Comparison of ENCODE assay signal across 8 cellular contexts in genomic region chr19:4791183-4792018, GRCh38. TPM values are rescaled to one million over a fixed set of nuclear protein-coding genes. Genes with fewer than 3 reads are reported as not detected.
DNase-seq lines count a peak whose midpoint lies in the region; ATAC-seq and TF ChIP-seq lines count a peak whose summit lies in the region.

A gene with protein sequence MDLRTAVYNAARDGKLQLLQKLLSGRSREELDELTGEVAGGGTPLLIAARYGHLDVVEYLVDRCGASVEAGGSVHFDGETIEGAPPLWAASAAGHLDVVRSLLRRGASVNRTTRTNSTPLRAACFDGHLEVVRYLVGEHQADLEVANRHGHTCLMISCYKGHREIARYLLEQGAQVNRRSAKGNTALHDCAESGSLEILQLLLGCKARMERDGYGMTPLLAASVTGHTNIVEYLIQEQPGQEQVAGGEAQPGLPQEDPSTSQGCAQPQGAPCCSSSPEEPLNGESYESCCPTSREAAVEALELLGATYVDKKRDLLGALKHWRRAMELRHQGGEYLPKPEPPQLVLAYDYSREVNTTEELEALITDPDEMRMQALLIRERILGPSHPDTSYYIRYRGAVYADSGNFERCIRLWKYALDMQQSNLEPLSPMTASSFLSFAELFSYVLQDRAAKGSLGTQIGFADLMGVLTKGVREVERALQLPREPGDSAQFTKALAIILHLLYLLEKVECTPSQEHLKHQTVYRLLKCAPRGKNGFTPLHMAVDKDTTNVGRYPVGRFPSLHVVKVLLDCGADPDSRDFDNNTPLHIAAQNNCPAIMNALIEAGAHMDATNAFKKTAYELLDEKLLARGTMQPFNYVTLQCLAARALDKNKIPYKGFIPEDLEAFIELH (plus strand): TSS chr19:4791734. CDS start chr19:4791855, 121 bp downstream.

- intact Hi-C loops in CD14-positive monocyte (cut with micrococcal nuclease) = loop anchor here (1.0 to 5.0 kb wide), 4 partner anchors 59 to 119 kb away; partner anchors contain the start of gene MYDGF (in 1 of the 2)
- intact Hi-C loops in left colon (cut with DNase I, micrococcal nuclease) = no loop called here

- H3K36me3 Mint-ChIP-seq in CD14-positive monocyte = peaks cover 25 to 41% of the 10 kb centered on the region in 2 donors
- H3K36me3 Mint-ChIP-seq in activated CD4-positive, alpha-beta T cell treated with anti-CD3 and anti-CD28 coated beads, Interleukin-2, amount 10 ng/mL, durations not matched to agents 7 days and 5 days (ENCODE audit: low read depth) = peaks cover 30% of the 10 kb centered on the region

- DNase-seq in CD14-positive monocyte (ENCODE audit: low spot score) (peak; percentile 100), NCI-H69 (lab: John Stamatoyannopoulos, UW) (peak; percentile 100), coronary artery (ENCODE audit: low spot score) (peak; percentile 100), left colon (peak; percentile 98 to 100)
- peak; percentile 99 for DNase-seq in activated CD4-positive, alpha-beta T cell treated with anti-CD3 and anti-CD28 coated beads, Interleukin-2, amount 10 ng/mL, durations not matched to agents 7 days and 5 days
- DNase-seq in stimulated activated CD4-positive, alpha-beta T cell treated with anti-CD3 and anti-CD28 coated beads, Interleukin-1b, Interleukin-23, amount 100 ng/mL, for 48 hours = peak; percentile 98

- peaks cover 0 to 1% (median 0%) of the 10 kb centered on the region in 7 donors for H3K9me3 Mint-ChIP-seq in CD14-positive monocyte
- H3K9me3 Mint-ChIP-seq in activated CD4-positive, alpha-beta T cell treated with anti-CD3 and anti-CD28 coated beads, Interleukin-2, amount 10 ng/mL, durations not matched to agents 7 days and 5 days = no peaks in the 10 kb centered on the region

- peaks cover 21% of the 10 kb centered on the region for H3K4me1 Mint-ChIP-seq in CD14-positive monocyte
- H3K4me1 Mint-ChIP-seq in activated CD4-positive, alpha-beta T cell treated with anti-CD3 and anti-CD28 coated beads, Interleukin-2, amount 10 ng/mL, durations not matched to agents 7 days and 5 days = peaks cover 33% of the 10 kb centered on the region

- peaks cover 5 to 19% (median 17%) of the 10 kb centered on the region in 3 donors for H3K27me3 Mint-ChIP-seq in CD14-positive monocyte (ENCODE audit: low read depth in 3 of 3)
- no peaks in the 10 kb centered on the region for H3K27me3 Mint-ChIP-seq in activated CD4-positive, alpha-beta T cell treated with anti-CD3 and anti-CD28 coated beads, Interleukin-2, amount 10 ng/mL, durations not matched to agents 7 days and 5 days

- H3K27ac Mint-ChIP-seq in CD14-positive monocyte = peak within 1 kb of the TSS; percentile 63 to 89 (median 76)
- peak within 1 kb of the TSS; percentile 87 for H3K27ac Mint-ChIP-seq in activated CD4-positive, alpha-beta T cell treated with anti-CD3 and anti-CD28 coated beads, Interleukin-2, amount 10 ng/mL, durations not matched to agents 7 days and 5 days

- POLR2A ChIA-PET in activated CD4-positive, alpha-beta T cell treated with anti-CD3 and anti-CD28 coated beads, Interleukin-2, amount 10 ng/mL, durations not matched to agents 7 days and 5 days (lab: Charles Lee) = interaction anchor here (0.5 to 1.2 kb wide), 4 partner anchors 46 to 177 kb away, joined by 3 to 4 read pairs (median 3); partner anchors contain the start of gene KDM4B

- H3K27ac ChIP-seq in coronary artery = peak within 1 kb of the TSS; percentile 74 to 96

- peak within 1 kb of the TSS; percentile 71 to 82 for H3K4me3 Mint-ChIP-seq in CD14-positive monocyte
- H3K4me3 Mint-ChIP-seq in activated CD4-positive, alpha-beta T cell treated with anti-CD3 and anti-CD28 coated beads, Interleukin-2, amount 10 ng/mL, durations not matched to agents 7 days and 5 days = peak within 1 kb of the TSS; percentile 76

- TF ChIP-seq CTCF in CD14-positive monocyte (IDR thresholded peaks at IDR 0.05) (peak; percentile 95), coronary artery (IDR thresholded peaks at IDR 0.05) (peak; percentile 92)

- CTCF ChIA-PET in activated CD4-positive, alpha-beta T cell treated with anti-CD3 and anti-CD28 coated beads, Interleukin-2, amount 10 ng/mL, durations not matched to agents 7 days and 5 days (lab: Charles Lee) = interaction anchor here (0.6 to 3.3 kb wide), 47 partner anchors 9 to 1030 kb away, joined by 3 to 105 read pairs (median 4); partner anchors contain the start of genes APBA3, CHAF1A, DPP9 and KDM4B

- H3K4me3 ChIP-seq in coronary artery = peak within 1 kb of the TSS; percentile 100

- peak; percentile 89 for ATAC-seq in GM19351 (IDR thresholded peaks at IDR 0.05; ENCODE audit: unreplicated experiment)
- peak; percentile 93 for ATAC-seq in HG03521 (IDR thresholded peaks at IDR 0.05; ENCODE audit: unreplicated experiment)
- peak; percentile 95 for ATAC-seq in left colon

RNA-seq across cellular contexts. Expression of the gene that starts here (rescaled TPM):
- polyA plus RNA-seq in CD14-positive monocyte = 1 to 10 TPM; 2.1 to 2.4 TPM
- total RNA-seq in activated CD4-positive, alpha-beta T cell treated with anti-CD3 and anti-CD28 coated beads, Interleukin-2, amount 10 ng/mL, durations not matched to agents 7 days and 5 days = 10 to 100 TPM; 11.9 TPM
- total RNA-seq in left colon = 10 to 100 TPM; 10.9 to 11.2 TPM

Comparison
In these comparisons a context has a peak if more than half of its experiments do, and no peak if none do; other contexts are left out.
1. Peak in every context shown above with its lines: DNase-seq, ATAC-seq, H3K4me3 ChIP-seq and H3K27ac ChIP-seq.
2. intact Hi-C loops: an anchor here in CD14-positive monocyte (1.0 to 5.0 kb wide); none called in left colon.